ENCODE assay signal across 24 cellular contexts in the genomic region with DNA sequence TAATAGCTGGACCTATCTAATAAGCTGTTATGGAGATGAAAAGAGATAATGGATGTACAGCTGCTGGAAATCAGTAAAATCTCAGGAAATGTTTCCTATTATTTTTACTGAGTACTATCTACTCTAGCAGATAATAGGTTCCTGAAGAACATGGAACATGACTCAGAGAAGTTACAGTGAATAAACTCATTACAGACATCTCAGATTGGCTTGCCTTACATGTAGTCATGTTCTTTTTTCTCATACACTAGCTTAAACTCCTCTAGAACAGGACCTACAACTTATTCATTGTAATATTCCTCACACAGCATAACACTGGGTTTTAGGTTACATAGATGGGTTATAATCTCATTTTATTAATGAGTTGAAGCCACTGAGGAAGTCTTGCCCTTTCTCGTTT.
A peak's percentile ranks its signal among the peaks of the same experiment; 100 is the strongest.
DNase-seq lines count a peak whose midpoint lies in the region; ATAC-seq, FAIRE-seq and TF ChIP-seq lines count a peak whose summit lies in the region.
"Had no signal": no experiment of that assay in that cellular context is flagged by ENCODE, and none has a peak within 500 bp of the region (broad histone marks: within the 10 kb centered on the region; RNA-seq: fewer than 3 reads in every experiment).

No MANE protein-coding gene starts in this region.

- H3K4me3 Mint-ChIP-seq in activated naive CD8-positive, alpha-beta T cell treated with anti-CD3 and anti-CD28 coated beads for 36 hours, result no peak overlapping the region
- H3K4me3 Mint-ChIP-seq: CD8-positive, alpha-beta memory T cell had no signal

- H3K4me3 ChIP-seq in RWPE2 (ENCODE audit: severe bottlenecking), result no peak overlapping the region
- H3K4me3 ChIP-seq in fibroblast of pulmonary artery (replicated peaks; ENCODE audit: low read depth, low read length), result no peak overlapping the region
- no peak overlapping the region for H3K4me3 ChIP-seq in small intestine (ENCODE audit: low read depth in 1 of 2, low read length in 2 of 2)
- H3K4me3 ChIP-seq: BLaER1 treated with 17β-estradiol and CSF1 and Interleukin-3, amounts not matched to agents 10 nM and 100 nM; GM12878 had no signal

- 92 to 95% (median 95%) methylated on average over 1 of the region's 1 CpG for WGBS in small intestine, 3 donors

- ATAC-seq in RWPE2 (ENCODE audit: low read depth) (0 out of 3 replicates have a peak, but pooled peaks have one; percentile 31), HG02981 (IDR thresholded peaks at IDR 0.05; ENCODE audit: unreplicated experiment) (no peak)
- ATAC-seq: GM12878 had no signal

- peaks cover 11% of the 10 kb centered on the region for H3K4me1 Mint-ChIP-seq in activated naive CD8-positive, alpha-beta T cell treated with anti-CD3 and anti-CD28 coated beads for 36 hours
- H3K4me1 Mint-ChIP-seq: CD8-positive, alpha-beta memory T cell had no signal

- no peak overlapping the region for H3K27ac Mint-ChIP-seq in activated naive CD8-positive, alpha-beta T cell treated with anti-CD3 and anti-CD28 coated beads for 36 hours
- H3K27ac Mint-ChIP-seq: CD8-positive, alpha-beta memory T cell had no signal

- no peak for TF ChIP-seq CTCF in RWPE2 (IDR thresholded peaks at IDR 0.05; ENCODE audit: poor library complexity, severe bottlenecking)
- TF ChIP-seq CTCF in fibroblast of pulmonary artery (IDR thresholded peaks at IDR 0.05; ENCODE audit: low read length, missing control alignments), result no peak

- FAIRE-seq in small intestine (lab: Jason Lieb, UNC), result no peak
- FAIRE-seq: A204.1, D721Med, G401.6, GM12878, HTR-8/SVneo had no signal

- H3K36me3 Mint-ChIP-seq in activated naive CD8-positive, alpha-beta T cell treated with anti-CD3 and anti-CD28 coated beads for 36 hours, result no peaks in the 10 kb centered on the region
- H3K36me3 Mint-ChIP-seq: CD8-positive, alpha-beta memory T cell had no signal

- H3K4me1 ChIP-seq in RWPE2 (ENCODE audit: insufficient read depth, poor library complexity, severe bottlenecking) (peaks cover 9% of the 10 kb centered on the region), small intestine (ENCODE audit: control insufficient read depth in 2 of 2, insufficient read depth in 1 of 2, low read depth in 1 of 2, low read length in 1 of 2) (no peaks in the 10 kb centered on the region)

- H3K27me3 Mint-ChIP-seq in activated naive CD8-positive, alpha-beta T cell treated with anti-CD3 and anti-CD28 coated beads for 36 hours, result peaks cover 4% of the 10 kb centered on the region

- H3K36me3 ChIP-seq in RWPE2 (ENCODE audit: low read depth) (no peaks in the 10 kb centered on the region), small intestine (ENCODE audit: control insufficient read depth in 2 of 2, insufficient read depth in 2 of 2, low read length in 2 of 2) (no peaks in the 10 kb centered on the region)
- H3K36me3 ChIP-seq: BLaER1 treated with 17β-estradiol and CSF1 and Interleukin-3, amounts not matched to agents 10 nM and 100 nM had no signal

- H3K9me3 Mint-ChIP-seq in activated naive CD8-positive, alpha-beta T cell treated with anti-CD3 and anti-CD28 coated beads for 36 hours, result no peaks in the 10 kb centered on the region
- H3K9me3 Mint-ChIP-seq: CD8-positive, alpha-beta memory T cell had no signal

- H3K27me3 ChIP-seq in RWPE2 (ENCODE audit: insufficient read depth, poor library complexity, severe bottlenecking), result no peaks in the 10 kb centered on the region
- H3K27me3 ChIP-seq in small intestine (ENCODE audit: control insufficient read depth in 2 of 2, insufficient read depth in 2 of 2, low read length in 2 of 2), result no peaks in the 10 kb centered on the region
- H3K27me3 ChIP-seq: BLaER1 treated with 17β-estradiol and CSF1 and Interleukin-3, amounts not matched to agents 10 nM and 100 nM had no signal

- H3K9me3 ChIP-seq in RWPE2 (ENCODE audit: severe bottlenecking) (no peaks in the 10 kb centered on the region), small intestine (ENCODE audit: control insufficient read depth, low read depth) (no peaks in the 10 kb centered on the region)
- H3K9me3 ChIP-seq: BLaER1 treated with 17β-estradiol and CSF1 and Interleukin-3, amounts not matched to agents 10 nM and 100 nM had no signal

- no peak overlapping the region for H3K27ac ChIP-seq in RWPE2 (ENCODE audit: poor library complexity, severe bottlenecking)
- H3K27ac ChIP-seq in small intestine (ENCODE audit: low read depth in 1 of 2, low read length in 1 of 2), result no peak overlapping the region
- H3K27ac ChIP-seq: BLaER1 treated with 17β-estradiol and CSF1 and Interleukin-3, amounts not matched to agents 10 nM and 100 nM; HL-60 had no signal

- peak; percentile 30 for DNase-seq in EH (ENCODE audit: low read depth)
- no peak for DNase-seq in RWPE2 (ENCODE audit: low spot score)
- DNase-seq in dermis blood vessel endothelial cell, result peak; percentile 5
- DNase-seq in fibroblast of pulmonary artery (ENCODE audit: low read depth), result peak; percentile 31
- DNase-seq in pons (ENCODE audit: low spot score), result no peak
- no peak for DNase-seq in activated naive CD8-positive, alpha-beta T cell treated with anti-CD3 and anti-CD28 coated beads for 36 hours
- DNase-seq in small intestine, result no peak
- DNase-seq: CD8-positive, alpha-beta memory T cell; DMS79; GOT3; NCI-H1417 treated with DMSO at 0.1 percent for 48 hours; NCI-H1930; NCI-H2171; NCI-H446 treated with DMSO at 0.1 percent for 48 hours; NCI-H748 treated with DMSO at 0.1 percent for 48 hours; RPMI8226 had no signal

Comparison
In these comparisons a context has a peak if more than half of its experiments do, and no peak if none do; other contexts are left out.
1. DNase-seq: peak in EH (single experiment), dermis blood vessel endothelial cell (single experiment) and fibroblast of pulmonary artery (single experiment); none in RWPE2 (single experiment), pons (single experiment), activated naive CD8-positive, alpha-beta T cell treated with anti-CD3 and anti-CD28 coated beads for 36 hours (single experiment) and small intestine (single experiment).